1 cellular context compared by ENCODE assay signal in genomic region chr15:99565281-99566156, GRCh38.
TF ChIP-seq lines count a peak whose summit lies in the region.

Gene MEF2A, plus strand, starts transcription at chr15:99565984. Its CDS starts 67,136 bp downstream, at chr15:99633120.

TF ChIP-seq in K562, 482 proteins besides CTCF, POLR2A, EP300 and RAD21 (continued from another document and continues in another):
- no peak; a peak in 2 of 4 replicates for TF ChIP-seq ZMIZ1 (IDR thresholded peaks at IDR 0.05; ENCODE audit: low read depth in 2 of 2, low read length in 2 of 2)
- TF ChIP-seq ZNF316 (IDR thresholded peaks at IDR 0.05), result no peak
- TF ChIP-seq ZNF217 (CRISPR knock-in tag; IDR thresholded peaks at IDR 0.05), result no peak
- TF ChIP-seq LEF1 (IDR thresholded peaks at IDR 0.05), result peak; percentile 47
- TF ChIP-seq AFF4 (CRISPR knock-in tag; IDR thresholded peaks at IDR 0.05), result 0 out of 2 replicates have a peak, but pooled peaks have one; percentile 39
- 0 out of 2 replicates have a peak, but pooled peaks have one; percentile 15 for TF ChIP-seq PYGO2 (tag; IDR thresholded peaks at IDR 0.05)
- TF ChIP-seq PRMT5 (CRISPR knock-in tag; IDR thresholded peaks at IDR 0.05), result no peak
- TF ChIP-seq ETS1 (conservative IDR thresholded peaks at IDR 0.05; ENCODE audit: control insufficient read depth, low read depth, low read length), result no peak; the same call in none of the 2 replicates
- TF ChIP-seq GTF2E2 (tag; IDR thresholded peaks at IDR 0.05), result peak; percentile 67
- peak; percentile 72 to 75; a peak in 3 of 4 replicates for TF ChIP-seq NONO (IDR thresholded peaks at IDR 0.05; ENCODE audit: low read depth in 2 of 2, low read length in 1 of 2)
- TF ChIP-seq CTCFL (IDR thresholded peaks at IDR 0.05; ENCODE audit: borderline replicate concordance, insufficient read depth, low read depth, low read length, poor library complexity, severe bottlenecking), result no peak
- peak; percentile 67 for TF ChIP-seq POU5F1 (IDR thresholded peaks at IDR 0.05; ENCODE audit: borderline replicate concordance, low read depth, low read length, partially characterized antibody)
- TF ChIP-seq ASH1L (IDR thresholded peaks at IDR 0.05; ENCODE audit: borderline replicate concordance, low read depth, partially characterized antibody), result no peak
- peak; percentile 98 for TF ChIP-seq PCBP1 (IDR thresholded peaks at IDR 0.05; ENCODE audit: low read depth, low read length, poor library complexity, severe bottlenecking)
- no peak for TF ChIP-seq ZNF717 (CRISPR knock-in tag; IDR thresholded peaks at IDR 0.05)
- no peak for TF ChIP-seq ZNF695 (CRISPR knock-in tag; IDR thresholded peaks at IDR 0.05)
- no peak for TF ChIP-seq HSF4 (CRISPR knock-in tag; IDR thresholded peaks at IDR 0.05; ENCODE audit: borderline replicate concordance)
- TF ChIP-seq POLR3A (IDR thresholded peaks at IDR 0.05; ENCODE audit: borderline replicate concordance, extremely low read depth, insufficient read depth, insufficient read length), result no peak
- peak; percentile 66; the same call in 1 of the 2 replicates for TF ChIP-seq ZBTB17 (CRISPR knock-in tag; IDR thresholded peaks at IDR 0.05)
- no peak for TF ChIP-seq NCOA4 (IDR thresholded peaks at IDR 0.05; ENCODE audit: partially characterized antibody)
- no peak for TF ChIP-seq NR2F6 (CRISPR knock-in tag; IDR thresholded peaks at IDR 0.05)
- TF ChIP-seq E2F5 (CRISPR knock-in tag; IDR thresholded peaks at IDR 0.05), result no peak
- TF ChIP-seq PCBP2 (IDR thresholded peaks at IDR 0.05; ENCODE audit: low read depth, low read length, poor library complexity, severe bottlenecking), result no peak
- TF ChIP-seq KDM1A (IDR thresholded peaks at IDR 0.05), result peak in 1 of 2 experiments; percentile 98; a peak in 2 of 4 replicates
- TF ChIP-seq ZNF584 (CRISPR knock-in tag; IDR thresholded peaks at IDR 0.05; ENCODE audit: low read depth), result no peak
- TF ChIP-seq POLR2AphosphoS5 (IDR thresholded peaks at IDR 0.05; ENCODE audit: control insufficient read depth, insufficient read depth, low read depth, low read length), result peak; percentile 65
- TF ChIP-seq ETV6 (IDR thresholded peaks at IDR 0.05; ENCODE audit: borderline replicate concordance in 1 of 2, low read depth in 2 of 2, low read length in 1 of 2), result no peak
- peak; percentile 61; the same call in 1 of the 2 replicates for TF ChIP-seq ETV6 (CRISPR knock-in tag; IDR thresholded peaks at IDR 0.05; ENCODE audit: borderline replicate concordance)
- TF ChIP-seq SAFB2 (IDR thresholded peaks at IDR 0.05; ENCODE audit: borderline replicate concordance, low read depth, low read length, severe bottlenecking), result no peak
- no peak for TF ChIP-seq RBM14 (IDR thresholded peaks at IDR 0.05; ENCODE audit: borderline replicate concordance, insufficient read depth, low read depth, low read length)
- TF ChIP-seq ZNF384 (IDR thresholded peaks at IDR 0.05; ENCODE audit: low read depth, low read length), result no peak
- peak; percentile 70; the same call in 1 of the 2 replicates for TF ChIP-seq ZNF431 (CRISPR knock-in tag; IDR thresholded peaks at IDR 0.05)
- no peak for TF ChIP-seq EWSR1 (IDR thresholded peaks at IDR 0.05; ENCODE audit: borderline replicate concordance, low read depth, partially characterized antibody)
- 0 out of 4 replicates have a peak, but pooled peaks have one; percentile 25 to 62 for TF ChIP-seq MLLT1 (IDR thresholded peaks at IDR 0.05)
- TF ChIP-seq HDAC6 (IDR thresholded peaks at IDR 0.05; ENCODE audit: low read depth, low read length), result no peak
- no peak for TF ChIP-seq NFYB (IDR thresholded peaks at IDR 0.05; ENCODE audit: extremely low read depth, insufficient read length)
- TF ChIP-seq SMARCB1 (IDR thresholded peaks at IDR 0.05; ENCODE audit: insufficient read length, low read depth), result no peak
- TF ChIP-seq CAMTA2 (CRISPR knock-in tag; conservative IDR thresholded peaks at IDR 0.05), result no peak
- TF ChIP-seq HMG20A (CRISPR knock-in tag; conservative IDR thresholded peaks at IDR 0.05), result no peak
- no peak for TF ChIP-seq SIX5 (IDR thresholded peaks at IDR 0.05; ENCODE audit: borderline replicate concordance in 1 of 2, insufficient read depth in 1 of 2, low read depth in 1 of 2, low read length in 2 of 2)
- TF ChIP-seq HNRNPLL (IDR thresholded peaks at IDR 0.05; ENCODE audit: low read depth, low read length, poor library complexity, severe bottlenecking), result peak; percentile 85
- peak; percentile 73; the same call in 1 of the 2 replicates for TF ChIP-seq MTA1 (IDR thresholded peaks at IDR 0.05; ENCODE audit: borderline replicate concordance)
- no peak for TF ChIP-seq ZNF561 (CRISPR knock-in tag; conservative IDR thresholded peaks at IDR 0.05)
- no peak for TF ChIP-seq CUX1 (CRISPR knock-in tag; IDR thresholded peaks at IDR 0.05)
- peak; percentile 84 for TF ChIP-seq HMGN3 (IDR thresholded peaks at IDR 0.05; ENCODE audit: borderline replicate concordance, extremely low read depth, insufficient read length, low read depth, low read length)
- TF ChIP-seq MCM7 (IDR thresholded peaks at IDR 0.05), result no peak
- TF ChIP-seq POLR3G (IDR thresholded peaks at IDR 0.05; ENCODE audit: extremely low read depth, insufficient read length, insufficient replicate concordance), result no peak
- peak; percentile 88 for TF ChIP-seq NFRKB (IDR thresholded peaks at IDR 0.05; ENCODE audit: low read depth)
- 0 out of 2 replicates have a peak, but pooled peaks have one; percentile 9 for TF ChIP-seq STAT5B (CRISPR knock-in tag; IDR thresholded peaks at IDR 0.05)
